Comparison of ENCODE assay signal across 28 cellular contexts in genomic region chr4:133584714-133585113, GRCh38.
DNase-seq lines count a peak whose midpoint lies in the region; ATAC-seq and TF ChIP-seq lines count a peak whose summit lies in the region.
"Had no signal": no experiment of that assay in that cellular context is flagged by ENCODE, and none has a peak within 500 bp of the region (broad histone marks: within the 10 kb centered on the region; RNA-seq: fewer than 3 reads in every experiment).

No MANE protein-coding gene starts in this region.

- H3K4me1 ChIP-seq in A673 (ENCODE audit: insufficient read depth, low read length, poor library complexity, severe bottlenecking): no peaks in the 10 kb centered on the region
- H3K4me1 ChIP-seq: esophagus squamous epithelium, Peyer's patch, tibial artery had no signal

- intact Hi-C loops in A673 (cut with micrococcal nuclease; ENCODE audit: unreplicated experiment): no loop called here
- intact Hi-C loops in activated T-helper 1 cell treated with anti-CD3 and anti-CD28 coated beads, Interleukin-12 subunit alpha, Interleukin-12 subunit beta, Interleukin-2, Interleukin-4 antibody, amounts not matched to agents 30 ng/mL and 10 ng/mL and 1 ng/mL, durations not matched to agents 14 hours and 24 hours and 36 hours (cut with micrococcal nuclease): no loop called here

- H3K4me1 Mint-ChIP-seq in activated T-helper 1 cell treated with anti-CD3 and anti-CD28 coated beads, Interleukin-12 subunit alpha, Interleukin-12 subunit beta, Interleukin-2, Interleukin-4 antibody, amounts not matched to agents 30 ng/mL and 10 ng/mL and 1 ng/mL, durations not matched to agents 14 hours and 24 hours and 36 hours (ENCODE audit: low read depth): no peaks in the 10 kb centered on the region
- H3K4me1 Mint-ChIP-seq: activated naive CD4-positive, alpha-beta T cell treated with anti-CD3 and anti-CD28 coated beads, Interleukin-2, amount 50 U/mL, for 24 hours had no signal

- no peak overlapping the region for H3K27ac ChIP-seq in A673 (ENCODE audit: low read depth, low read length, poor library complexity, severe bottlenecking)
- H3K27ac ChIP-seq: esophagus squamous epithelium, HL-60, Peyer's patch, SK-N-MC, tibial artery had no signal

- H3K27me3 ChIP-seq in A673 (replicated peaks; ENCODE audit: insufficient read depth, low read depth, low read length, poor library complexity): no peaks in the 10 kb centered on the region
- H3K27me3 ChIP-seq: esophagus squamous epithelium, MG63, Peyer's patch, tibial artery had no signal

- H3K9me3 Mint-ChIP-seq in activated T-helper 1 cell treated with anti-CD3 and anti-CD28 coated beads, Interleukin-12 subunit alpha, Interleukin-12 subunit beta, Interleukin-2, Interleukin-4 antibody, amounts not matched to agents 30 ng/mL and 10 ng/mL and 1 ng/mL, durations not matched to agents 14 hours and 24 hours and 36 hours: no peaks in the 10 kb centered on the region
- H3K9me3 Mint-ChIP-seq: activated naive CD4-positive, alpha-beta T cell treated with anti-CD3 and anti-CD28 coated beads, Interleukin-2, amount 50 U/mL, for 24 hours; IgD-negative memory B cell had no signal

- ATAC-seq in GM21723 (IDR thresholded peaks at IDR 0.05; ENCODE audit: unreplicated experiment): no peak
- ATAC-seq: activated T-cell treated with anti-CD3 and anti-CD28 coated beads, Interleukin-2, amount 50 U/mL, for 4 hours; left colon had no signal

- no peaks in the 10 kb centered on the region for H3K36me3 ChIP-seq in A673 (ENCODE audit: insufficient read depth, low read length, poor library complexity, severe bottlenecking)
- H3K36me3 ChIP-seq: esophagus squamous epithelium, MG63, Peyer's patch, tibial artery had no signal

- no peak overlapping the region for H3K27ac Mint-ChIP-seq in activated T-helper 1 cell treated with anti-CD3 and anti-CD28 coated beads, Interleukin-12 subunit alpha, Interleukin-12 subunit beta, Interleukin-2, Interleukin-4 antibody, amounts not matched to agents 30 ng/mL and 10 ng/mL and 1 ng/mL, durations not matched to agents 14 hours and 24 hours and 36 hours
- H3K27ac Mint-ChIP-seq: activated naive CD4-positive, alpha-beta T cell treated with anti-CD3 and anti-CD28 coated beads, Interleukin-2, amount 50 U/mL, for 24 hours; CD4-positive, alpha-beta T cell; IgD-negative memory B cell; progenitor cell of endocrine pancreas; stimulated activated naive CD8-positive, alpha-beta T cell treated with anti-CD3 and anti-CD28 coated beads, Interleukin-15, Interleukin-2, amounts not matched to agents 100 ng/mL and 50 ng/mL, for 24 hours had no signal

- no peaks in the 10 kb centered on the region for H3K36me3 Mint-ChIP-seq in activated T-helper 1 cell treated with anti-CD3 and anti-CD28 coated beads, Interleukin-12 subunit alpha, Interleukin-12 subunit beta, Interleukin-2, Interleukin-4 antibody, amounts not matched to agents 30 ng/mL and 10 ng/mL and 1 ng/mL, durations not matched to agents 14 hours and 24 hours and 36 hours (ENCODE audit: low read depth)
- H3K36me3 Mint-ChIP-seq: activated naive CD4-positive, alpha-beta T cell treated with anti-CD3 and anti-CD28 coated beads, Interleukin-2, amount 50 U/mL, for 24 hours; IgD-negative memory B cell had no signal

- H3K9me3 ChIP-seq in A673 (ENCODE audit: low read depth, low read length, poor library complexity, severe bottlenecking): no peaks in the 10 kb centered on the region
- H3K9me3 ChIP-seq: esophagus squamous epithelium, MG63, Peyer's patch had no signal

- H3K27me3 Mint-ChIP-seq in activated T-helper 1 cell treated with anti-CD3 and anti-CD28 coated beads, Interleukin-12 subunit alpha, Interleukin-12 subunit beta, Interleukin-2, Interleukin-4 antibody, amounts not matched to agents 30 ng/mL and 10 ng/mL and 1 ng/mL, durations not matched to agents 14 hours and 24 hours and 36 hours (ENCODE audit: insufficient read depth): no peaks in the 10 kb centered on the region
- H3K27me3 Mint-ChIP-seq: activated naive CD4-positive, alpha-beta T cell treated with anti-CD3 and anti-CD28 coated beads, Interleukin-2, amount 50 U/mL, for 24 hours; CD4-positive, alpha-beta T cell; IgD-negative memory B cell; progenitor cell of endocrine pancreas; stimulated activated naive CD8-positive, alpha-beta T cell treated with anti-CD3 and anti-CD28 coated beads, Interleukin-15, Interleukin-2, amounts not matched to agents 100 ng/mL and 50 ng/mL, for 24 hours had no signal

- no TSS peak for BruUV-seq in A673 (replicated peaks; lab: Mats Ljungman, UMichigan)

- TF ChIP-seq CTCF in A673 (conservative IDR thresholded peaks at IDR 0.05; ENCODE audit: low read depth, low read length) (0 out of 2 replicates have a peak, but pooled peaks have one; percentile 15), choroid plexus epithelial cell (conservative IDR thresholded peaks at IDR 0.05; ENCODE audit: low read depth, low read length) (peak; percentile 29)

- POLR2A ChIA-PET in A673 (lab: Charles Lee; ENCODE audit: low non-redundant PET): no interaction called here

- DNase-seq in A673 (ENCODE audit: low spot score) (peak; percentile 19), ELF-1 (ENCODE audit: low read depth, low spot score) (peak; percentile 23), NCI-H460 (ENCODE audit: extremely low read depth, low read depth) (peak; percentile 1), choroid plexus epithelial cell (ENCODE audit: low read depth) (peak; percentile 6), NOMO-1 treated with dmso at 0.1 percent for 144 hours (lab: John Stamatoyannopoulos, UW; ENCODE audit: unreplicated experiment) (no peak), NCI-H446 treated with DMSO at 0.1 percent for 48 hours (lab: John Stamatoyannopoulos, UW) (no peak)
- no peak for DNase-seq in activated T-helper 1 cell treated with anti-CD3 and anti-CD28 coated beads, Interleukin-12 subunit alpha, Interleukin-12 subunit beta, Interleukin-2, Interleukin-4 antibody, amounts not matched to agents 30 ng/mL and 10 ng/mL and 1 ng/mL, durations not matched to agents 14 hours and 24 hours and 36 hours (ENCODE audit: low spot score)
- DNase-seq: activated CD4-positive, CD25-positive, alpha-beta regulatory T cell treated with anti-CD3 and anti-CD28 coated beads, Interleukin-2, amount 50 U/mL, for 72 hours; activated CD8-positive, alpha-beta memory T cell treated with anti-CD3 and anti-CD28 coated beads for 24 hours; activated T-cell treated with anti-CD3 and anti-CD28 coated beads, Interleukin-2, amount 50 U/mL, for 4 hours; aorta; CD4-positive, alpha-beta T cell; central memory CD4-positive, alpha-beta T cell; DMS79; effector CD8-positive, alpha-beta T cell; esophagus squamous epithelium; left colon; MG63; NCI-H1436 treated with DMSO at 0.1 percent for 48 hours; Peyer's patch; tibial artery had no signal

- H3K4me3 ChIP-seq in A673 (ENCODE audit: low read depth, low read length, poor library complexity, severe bottlenecking): no peak overlapping the region
- H3K4me3 ChIP-seq in choroid plexus epithelial cell (ENCODE audit: low read depth, low read length): no peak overlapping the region
- H3K4me3 ChIP-seq: esophagus squamous epithelium, MG63, Peyer's patch, SK-N-MC, tibial artery had no signal

- CTCF ChIA-PET in A673 (lab: Charles Lee): no interaction called here

- no peak overlapping the region for H3K4me3 Mint-ChIP-seq in activated T-helper 1 cell treated with anti-CD3 and anti-CD28 coated beads, Interleukin-12 subunit alpha, Interleukin-12 subunit beta, Interleukin-2, Interleukin-4 antibody, amounts not matched to agents 30 ng/mL and 10 ng/mL and 1 ng/mL, durations not matched to agents 14 hours and 24 hours and 36 hours
- H3K4me3 Mint-ChIP-seq: activated naive CD4-positive, alpha-beta T cell treated with anti-CD3 and anti-CD28 coated beads, Interleukin-2, amount 50 U/mL, for 24 hours; activated T-cell treated with anti-CD3 and anti-CD28 coated beads, Interleukin-2, amount 50 U/mL, for 4 hours; CD4-positive, alpha-beta T cell; IgD-negative memory B cell; stimulated activated naive CD8-positive, alpha-beta T cell treated with anti-CD3 and anti-CD28 coated beads, Interleukin-15, Interleukin-2, amounts not matched to agents 100 ng/mL and 50 ng/mL, for 24 hours had no signal

Comparison
In these comparisons a context has a peak if more than half of its experiments do, and no peak if none do; other contexts are left out.
1. DNase-seq: peak in A673 (single experiment), ELF-1 (single experiment), NCI-H460 (single experiment) and choroid plexus epithelial cell (single experiment); none in NOMO-1 treated with dmso at 0.1 percent for 144 hours (single experiment), NCI-H446 treated with DMSO at 0.1 percent for 48 hours (single experiment) and activated T-helper 1 cell treated with anti-CD3 and anti-CD28 coated beads, Interleukin-12 subunit alpha, Interleukin-12 subunit beta, Interleukin-2, Interleukin-4 antibody, amounts not matched to agents 30 ng/mL and 10 ng/mL and 1 ng/mL, durations not matched to agents 14 hours and 24 hours and 36 hours (single experiment).